Comparison of ENCODE assay signal across 8 cellular contexts in the genomic region with DNA sequence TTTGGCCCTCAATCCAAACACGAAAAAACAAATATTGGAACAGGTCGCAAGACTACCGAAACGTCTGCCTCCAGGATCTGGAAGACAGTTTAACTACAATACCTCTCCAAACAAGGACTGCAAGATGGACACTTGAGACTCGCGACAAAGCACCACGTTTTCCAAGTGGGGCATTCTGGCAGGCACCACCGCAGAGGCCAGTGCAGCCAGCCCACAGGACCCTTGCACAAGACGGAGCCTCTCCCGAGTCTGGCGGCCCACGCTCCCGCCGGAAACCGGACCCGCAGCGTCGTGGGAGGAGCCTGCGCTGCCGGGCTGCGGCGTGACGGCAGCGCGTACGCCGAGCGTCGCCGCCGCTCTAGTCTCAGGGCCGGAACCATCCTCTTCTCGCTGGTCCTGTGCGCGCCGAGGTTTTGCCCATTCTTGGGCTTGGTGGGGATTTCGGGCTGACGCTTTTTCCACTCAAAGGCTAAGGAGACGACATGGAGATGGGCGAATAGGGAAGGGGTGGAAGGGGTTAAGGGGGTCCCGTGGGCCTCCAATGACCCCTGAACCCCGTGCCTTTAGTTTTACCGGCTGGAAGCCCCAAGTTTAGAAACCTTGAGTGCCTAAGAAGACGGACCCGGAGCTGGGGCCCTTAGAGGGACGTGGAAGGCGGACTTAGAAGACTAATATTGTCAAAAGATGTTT. TPM values are rescaled to one million over a fixed set of nuclear protein-coding genes. Genes with fewer than 3 reads are reported as not detected.
A peak's percentile ranks its signal among the peaks of the same experiment; 100 is the strongest.
DNase-seq lines count a peak whose midpoint lies in the region; ATAC-seq and TF ChIP-seq lines count a peak whose summit lies in the region.

A gene (minus strand): TSS at position 283 of the 690 bp plus-strand sequence. CDS start 109 bp downstream, at position 174.

- peaks cover 0 to 6% of the 10 kb centered on the region in 2 donors for H3K36me3 ChIP-seq in prostate gland

- H3K27me3 ChIP-seq in prostate gland (replicated peaks; ENCODE audit: insufficient read depth) = no peaks in the 10 kb centered on the region

- DNase-seq in GM12864 (ENCODE audit: low read depth) = peak; percentile 41
- peak; percentile 87 for DNase-seq in NCI-H1092 treated with DMSO at 0.1 percent for 48 hours (lab: John Stamatoyannopoulos, UW)
- peak; percentile 52 for DNase-seq in T follicular helper cell (ENCODE audit: low read depth)
- peak; percentile 85 for DNase-seq in left cardiac atrium
- DNase-seq in prostate gland (ENCODE audit: low spot score) = peak; percentile 50
- DNase-seq in ureter (ENCODE audit: low spot score) = peak; percentile 78

- ATAC-seq in HG02610 (IDR thresholded peaks at IDR 0.05; ENCODE audit: unreplicated experiment) = peak; percentile 100
- peak; percentile 100 for ATAC-seq in left cardiac atrium

- WGBS in adipose tissue, 3 donors = 0% methylated on average over 47 of the region's 47 CpGs
- WGBS in prostate gland = under 1% methylated on average over 46 of the region's 47 CpGs

- no peak for TF ChIP-seq CTCF in GM12864 (IDR thresholded peaks at IDR 0.05; ENCODE audit: low read depth, low read length, missing control alignments)
- no peak for TF ChIP-seq CTCF in prostate gland (IDR thresholded peaks at IDR 0.05)

- H3K4me1 ChIP-seq in prostate gland (replicated peaks) = peaks cover 4% of the 10 kb centered on the region

- H3K4me3 ChIP-seq in GM12864 (ENCODE audit: low read depth, low read length) (peak within 1 kb of the TSS; percentile 78), prostate gland (peak within 1 kb of the TSS; percentile 61 to 62)

- TF ChIP-seq POLR2A in prostate gland (IDR thresholded peaks at IDR 0.05) = peak; percentile 50

- intact Hi-C loops in left cardiac atrium (cut with DNase I) (no loop called here), prostate gland (cut with DNase I) (no loop called here)

- H3K27ac ChIP-seq in adipose tissue (ENCODE audit: low read depth, low read length) = peak within 1 kb of the TSS; percentile 40
- peak within 1 kb of the TSS; percentile 82 to 84 for H3K27ac ChIP-seq in prostate gland

- no peaks in the 10 kb centered on the region for H3K9me3 ChIP-seq in prostate gland

RNA-seq across cellular contexts. Expression of the gene that starts here (rescaled TPM):
- polyA plus RNA-seq in adipose tissue = 10 to 100 TPM in 1 of 3 donors, 1 to 10 TPM in 2; 5.2 to 13.4 (median 6.7) TPM
- total RNA-seq in left cardiac atrium = 10 to 100 TPM; 10.0 to 10.5 TPM
- 10 to 100 TPM; 31.6 to 50.5 TPM for total RNA-seq in prostate gland
- 26.4 TPM for total RNA-seq in ureter

Comparison
In these comparisons a context has a peak if more than half of its experiments do, and no peak if none do; other contexts are left out.
1. Peak in every context shown above with its lines: DNase-seq, ATAC-seq, H3K4me3 ChIP-seq and H3K27ac ChIP-seq.